12 cellular contexts compared by ENCODE assay signal in genomic region chr17:78364436-78365281, GRCh38. TPM values are rescaled to one million over a fixed set of nuclear protein-coding genes. Genes with fewer than 3 reads are reported as not detected.
A peak's percentile ranks its signal among the peaks of the same experiment; 100 is the strongest.
DNase-seq lines count a peak whose midpoint lies in the region; ATAC-seq and TF ChIP-seq lines count a peak whose summit lies in the region.
"Had no signal": no experiment of that assay in that cellular context is flagged by ENCODE, and none has a peak within 500 bp of the region (broad histone marks: within the 10 kb centered on the region; RNA-seq: fewer than 3 reads in every experiment).

No MANE protein-coding gene starts in this region.

- peak overlapping the region; percentile 54 for H4K12ac ChIP-seq in trophoblast cell (ENCODE audit: low read depth, low read length)

- no CpG with 5 or more reads among the region's 26 CpGs for WGBS in trophoblast cell (ENCODE audit: extremely low coverage, insufficient coverage, insufficient read length)

- peak overlapping the region; percentile 100 for H2BK12ac ChIP-seq in trophoblast cell (ENCODE audit: low read length)

- H3K9me3 Mint-ChIP-seq in chondrocyte (ENCODE audit: low read depth) = no peaks in the 10 kb centered on the region

- no peak overlapping the region for H3K4me3 ChIP-seq in trophoblast cell (ENCODE audit: low read depth, low read length)

- no peak overlapping the region for H3K4me2 ChIP-seq in trophoblast cell (ENCODE audit: low read length)

- peak overlapping the region; percentile 99 for H4K91ac ChIP-seq in trophoblast cell (ENCODE audit: low read depth, low read length)

- H3K4ac ChIP-seq in trophoblast cell (ENCODE audit: low read depth, low read length) = peak overlapping the region; percentile 93

- ATAC-seq in GM18502 (IDR thresholded peaks at IDR 0.05; ENCODE audit: poor library complexity, unreplicated experiment) = no peak
- ATAC-seq in GM21619 (IDR thresholded peaks at IDR 0.05; ENCODE audit: unreplicated experiment) = no peak
- no peak for ATAC-seq in GM21717 (IDR thresholded peaks at IDR 0.05; ENCODE audit: unreplicated experiment)

- H3K23ac ChIP-seq in trophoblast cell (ENCODE audit: low read length) = no peak overlapping the region

- no peaks in the 10 kb centered on the region for H3K27me3 ChIP-seq in trophoblast cell (ENCODE audit: insufficient read depth, low read length)

- H3K27ac ChIP-seq in trophoblast cell (ENCODE audit: low read depth, low read length) = peak overlapping the region; percentile 98
- H3K27ac ChIP-seq: neutrophil had no signal

- TF ChIP-seq CTCF in chondrocyte (IDR thresholded peaks at IDR 0.05) (no peak), GM13977 (IDR thresholded peaks at IDR 0.05; ENCODE audit: extremely low read depth, insufficient read depth, missing control alignments) (no peak)

- in situ Hi-C loops in GM13977 (cut with MboI; ENCODE audit: low pct_unique_long_range_greater_than_20kb, low sequenced_read_pairs, unreplicated experiment) = no loop called here

- DNase-seq in GF-D8 (lab: John Stamatoyannopoulos, UW) = peak; percentile 57
- peak; percentile 41 for DNase-seq in NCI-H524 treated with DMSO at 0.1 percent for 48 hours (lab: John Stamatoyannopoulos, UW)
- no peak for DNase-seq in chondrocyte (ENCODE audit: low spot score)
- no peak for DNase-seq in trophoblast cell
- no peak for DNase-seq in GM13977 (ENCODE audit: low spot score)
- DNase-seq: Calu3; MM.1S; stimulated activated CD4-positive, alpha-beta T cell treated with anti-CD3 and anti-CD28 coated beads, Interleukin-4, amount 100 ng/mL, for 24 hours had no signal

- peaks cover 58 to 61% of the 10 kb centered on the region in 2 experiments for H3K4me1 ChIP-seq in trophoblast cell (ENCODE audit: control insufficient read depth in 1 of 2, insufficient read depth in 2 of 2, low read length in 2 of 2)

- no peaks in the 10 kb centered on the region for H3K36me3 Mint-ChIP-seq in chondrocyte (ENCODE audit: low read depth)

- no peaks in the 10 kb centered on the region for H3K36me3 ChIP-seq in trophoblast cell (ENCODE audit: control insufficient read depth in 1 of 2, insufficient read depth in 2 of 2, low read length in 2 of 2)
- H3K36me3 ChIP-seq: neutrophil had no signal

- peak overlapping the region; percentile 32 for H3K27ac Mint-ChIP-seq in chondrocyte (ENCODE audit: unreplicated experiment)

- H3K27me3 Mint-ChIP-seq in chondrocyte (ENCODE audit: low read depth) = no peaks in the 10 kb centered on the region

- H3K4me1 Mint-ChIP-seq in chondrocyte (ENCODE audit: low read depth) = peaks cover 40% of the 10 kb centered on the region

- no peak overlapping the region for H3K4me3 Mint-ChIP-seq in chondrocyte (ENCODE audit: unreplicated experiment)

- peaks cover 22% of the 10 kb centered on the region for H3K79me2 ChIP-seq in trophoblast cell (ENCODE audit: control insufficient read depth, insufficient read depth, low read length, poor library complexity)

- H4K8ac ChIP-seq in trophoblast cell (ENCODE audit: low read depth, low read length) = peak overlapping the region; percentile 89

- peak overlapping the region; percentile 99 for H3K14ac ChIP-seq in trophoblast cell (ENCODE audit: low read length)

- H3K18ac ChIP-seq in trophoblast cell (ENCODE audit: low read length) = peak overlapping the region; percentile 98

- H2BK5ac ChIP-seq in trophoblast cell (ENCODE audit: low read depth, low read length, poor library complexity) = peak overlapping the region; percentile 97

- peak overlapping the region; percentile 23 for H2AFZ ChIP-seq in trophoblast cell (ENCODE audit: insufficient read depth, low read length, poor library complexity)

- H3K9me3 ChIP-seq in trophoblast cell (ENCODE audit: insufficient read depth, low read depth, low read length) = peaks cover 4% of the 10 kb centered on the region
- H3K9me3 ChIP-seq: neutrophil had no signal

- peak overlapping the region; percentile 100 for H2AK5ac ChIP-seq in trophoblast cell (ENCODE audit: low read length)

- H3K79me1 ChIP-seq in trophoblast cell (ENCODE audit: low read length) = peaks cover 59% of the 10 kb centered on the region

- no peak overlapping the region for H3K9ac ChIP-seq in trophoblast cell (ENCODE audit: low read length)

- H2BK120ac ChIP-seq in trophoblast cell (ENCODE audit: insufficient read depth, low read length, poor library complexity) = peak overlapping the region; percentile 100

RNA-seq across cellular contexts. Expression of gene SOCS3, which starts 4.8 kb away (rescaled TPM):
- total RNA-seq in chondrocyte = 13.6 to 26.2 TPM (median 14.4 TPM) in 3 replicates
- 33.2 and 33.8 TPM in 2 replicates for polyA plus RNA-seq in trophoblast cell (2013)

RNA-seq across cellular contexts. Expression of gene PGS1, which starts 13.8 kb away (rescaled TPM):
- total RNA-seq in chondrocyte = 22.1 to 30.4 TPM (median 22.7 TPM) in 3 replicates
- 23.9 and 26.5 TPM in 2 replicates for polyA plus RNA-seq in trophoblast cell (2013)

Comparison
In these comparisons a context has a peak if more than half of its experiments do, and no peak if none do; other contexts are left out.
1. DNase-seq: peak in GF-D8 (single experiment) and NCI-H524 treated with DMSO at 0.1 percent for 48 hours (single experiment); none in chondrocyte (single experiment), trophoblast cell (0 of 2) and GM13977 (single experiment).